In genomic region chr13:107421951-107422350, GRCh38 we compare ENCODE assay signal across 28 cellular contexts.
DNase-seq lines count a peak whose midpoint lies in the region; ATAC-seq and TF ChIP-seq lines count a peak whose summit lies in the region.
"Had no signal": no experiment of that assay in that cellular context is flagged by ENCODE, and none has a peak within 500 bp of the region (broad histone marks: within the 10 kb centered on the region; RNA-seq: fewer than 3 reads in every experiment).

No MANE protein-coding gene starts in this region.

- in situ Hi-C loops in mammary epithelial cell (cut with MboI; ENCODE audit: low sequenced_read_pairs in 2 of 2) = no loop called here

- dilution Hi-C loops in mammary epithelial cell (cut with HindIII; ENCODE audit: low sequenced_read_pairs) = no loop called here

- CTCF ChIA-PET in mammary epithelial cell (lab: Charles Lee; ENCODE audit: low non-redundant PET) = no interaction called here

- no peaks in the 10 kb centered on the region for H3K27me3 ChIP-seq in MG63
- no peaks in the 10 kb centered on the region for H3K27me3 ChIP-seq in adipocyte (replicated peaks; ENCODE audit: control insufficient read depth, insufficient read depth, low read length)
- H3K27me3 ChIP-seq in mammary epithelial cell (ENCODE audit: insufficient read depth, low read length) = no peaks in the 10 kb centered on the region
- H3K27me3 ChIP-seq: body of pancreas, upper lobe of left lung had no signal

- peaks cover 10% of the 10 kb centered on the region for H3K36me3 Mint-ChIP-seq in natural killer cell treated with Interleukin-12 subunit alpha and Interleukin-12 subunit beta and Interleukin-15 and Interleukin-18, amount 100 ng/mL, for 72 hours
- H3K36me3 Mint-ChIP-seq: CD4-positive, alpha-beta memory T cell; naive B cell had no signal

- no peak overlapping the region for H3K27ac ChIP-seq in mammary epithelial cell (ENCODE audit: insufficient read depth, low read depth, low read length)
- H3K27ac ChIP-seq: body of pancreas, upper lobe of left lung had no signal

- H3K9ac ChIP-seq in adipocyte (ENCODE audit: low read length) (no peak overlapping the region), mammary epithelial cell (ENCODE audit: insufficient read depth, low read length) (no peak overlapping the region)

- no peak overlapping the region for H2AFZ ChIP-seq in mammary epithelial cell (ENCODE audit: low read depth, low read length)

- no peaks in the 10 kb centered on the region for H3K27me3 Mint-ChIP-seq in natural killer cell treated with Interleukin-12 subunit alpha and Interleukin-12 subunit beta and Interleukin-15 and Interleukin-18, amount 100 ng/mL, for 72 hours
- H3K27me3 Mint-ChIP-seq: activated B cell treated with CpG ODN at 0.5 μM for 24 hours; activated T-helper 17 cell treated with anti-CD3 and anti-CD28 coated beads, Interleukin-2, amount 50 U/mL, for 72 hours; CD4-positive, alpha-beta memory T cell; naive B cell had no signal

- H3K4me3 ChIP-seq in MG63 (peak overlapping the region; percentile 18; the same call in 1 of the 2 replicates), adipocyte (ENCODE audit: low read length) (no peak overlapping the region), fibroblast of pulmonary artery (replicated peaks; ENCODE audit: low read depth, low read length) (no peak overlapping the region), mammary epithelial cell (replicated peaks in 1 of 3; ENCODE audit: insufficient read depth in 1 of 3, low read depth in 2 of 3, low read length in 3 of 3) (no peak overlapping the region)
- H3K4me3 ChIP-seq: body of pancreas, upper lobe of left lung had no signal

- peaks cover 26 to 30% of the 10 kb centered on the region in 2 donors for H3K4me1 Mint-ChIP-seq in natural killer cell treated with Interleukin-12 subunit alpha and Interleukin-12 subunit beta and Interleukin-15 and Interleukin-18, amount 100 ng/mL, for 72 hours (ENCODE audit: low read depth in 2 of 2)
- H3K4me1 Mint-ChIP-seq: activated B cell treated with CpG ODN at 0.5 μM for 24 hours; activated T-helper 17 cell treated with anti-CD3 and anti-CD28 coated beads, Interleukin-2, amount 50 U/mL, for 72 hours; CD4-positive, alpha-beta memory T cell; naive B cell had no signal

- TF ChIP-seq CTCF in fibroblast of pulmonary artery (IDR thresholded peaks at IDR 0.05; ENCODE audit: low read length, missing control alignments) (no peak), mammary epithelial cell (conservative IDR thresholded peaks at IDR 0.05 in 1 of 2, IDR thresholded peaks at IDR 0.05 in 1 of 2; ENCODE audit: extremely low read depth in 1 of 2, insufficient read depth in 1 of 2, low read depth in 1 of 2, low read length in 2 of 2) (no peak)

- no peaks in the 10 kb centered on the region for H4K20me1 ChIP-seq in mammary epithelial cell (ENCODE audit: insufficient read depth, low read length)

- H3K9me3 ChIP-seq in MG63 = no peaks in the 10 kb centered on the region
- no peaks in the 10 kb centered on the region for H3K9me3 ChIP-seq in adipocyte (ENCODE audit: control insufficient read depth, low read length)
- no peaks in the 10 kb centered on the region for H3K9me3 ChIP-seq in mammary epithelial cell (replicated peaks; ENCODE audit: insufficient read depth, low read length)
- H3K9me3 ChIP-seq: body of pancreas, upper lobe of left lung had no signal

- intact Hi-C loops in mammary epithelial cell (cut with micrococcal nuclease) = no loop called here

- peak overlapping the region; percentile 26 for H3K4me3 Mint-ChIP-seq in natural killer cell treated with Interleukin-12 subunit alpha and Interleukin-12 subunit beta and Interleukin-15 and Interleukin-18, amount 100 ng/mL, for 72 hours
- H3K4me3 Mint-ChIP-seq: activated B cell treated with CpG ODN at 0.5 μM for 24 hours; activated T-helper 17 cell treated with anti-CD3 and anti-CD28 coated beads, Interleukin-2, amount 50 U/mL, for 72 hours; CD4-positive, alpha-beta memory T cell; naive B cell had no signal

- 80% methylated on average over 1 of the region's 1 CpG for WGBS in mammary epithelial cell (ENCODE audit: low coverage, missing lambda C conversion rate)

- peak overlapping the region in 1 of 2 donors; percentile 31 for H3K27ac Mint-ChIP-seq in natural killer cell treated with Interleukin-12 subunit alpha and Interleukin-12 subunit beta and Interleukin-15 and Interleukin-18, amount 100 ng/mL, for 72 hours
- H3K27ac Mint-ChIP-seq: activated B cell treated with CpG ODN at 0.5 μM for 24 hours; activated naive CD4-positive, alpha-beta T cell treated with anti-CD3 and anti-CD28 coated beads, Interleukin-2, amount 50 U/mL, for 72 hours; activated T-helper 17 cell treated with anti-CD3 and anti-CD28 coated beads, Interleukin-2, amount 50 U/mL, for 72 hours; CD4-positive, alpha-beta memory T cell; naive B cell had no signal

- peaks cover 7% of the 10 kb centered on the region for H3K9me3 Mint-ChIP-seq in natural killer cell treated with Interleukin-12 subunit alpha and Interleukin-12 subunit beta and Interleukin-15 and Interleukin-18, amount 100 ng/mL, for 72 hours

- ATAC-seq in natural killer cell treated with Interleukin-12 subunit alpha and Interleukin-12 subunit beta and Interleukin-15 and Interleukin-18, amount 100 ng/mL, for 72 hours = no peak
- no peak for ATAC-seq in HG03196 (IDR thresholded peaks at IDR 0.05; ENCODE audit: unreplicated experiment)
- ATAC-seq: activated naive CD4-positive, alpha-beta T cell treated with anti-CD3 and anti-CD28 coated beads, Interleukin-2, amount 50 U/mL, for 72 hours; activated T-helper 17 cell treated with anti-CD3 and anti-CD28 coated beads, Interleukin-2, amount 50 U/mL, for 72 hours; body of pancreas; esophagus mucosa had no signal

- DNase-seq in MG63 (no peak), adipocyte (ENCODE audit: low read depth) (peak; percentile 63), fibroblast of pulmonary artery (ENCODE audit: low read depth) (peak; percentile 17), SW 1271 (lab: John Stamatoyannopoulos, UW) (no peak), islet precursor cell (no peak), mammary epithelial cell (no peak)
- no peak for DNase-seq in natural killer cell treated with Interleukin-12 subunit alpha and Interleukin-12 subunit beta and Interleukin-15 and Interleukin-18, amount 100 ng/mL, for 72 hours (ENCODE audit: low spot score)
- DNase-seq: activated B cell treated with CpG ODN at 0.5 μM for 24 hours; activated CD8-positive, alpha-beta memory T cell treated with anti-CD3 and anti-CD28 coated beads, Interleukin-2, amount 50 U/mL, for 4 hours; body of pancreas; CD4-positive, alpha-beta memory T cell; DMS153; effector memory CD4-positive, alpha-beta T cell; glutamatergic neuron; H7; naive B cell; NCI-H2029; NCI-H2227 treated with DMSO at 0.1 percent for 48 hours; NCI-H748 treated with DMSO at 0.1 percent for 48 hours; retina; small intestine; substantia nigra; T1000; upper lobe of left lung had no signal

- H3K36me3 ChIP-seq in MG63 (no peaks in the 10 kb centered on the region), adipocyte (ENCODE audit: control insufficient read depth, insufficient read depth, low read length, severe bottlenecking) (no peaks in the 10 kb centered on the region), mammary epithelial cell (ENCODE audit: insufficient read depth, low read length) (no peaks in the 10 kb centered on the region)
- H3K36me3 ChIP-seq: upper lobe of left lung had no signal

- no peak overlapping the region for H3K4me2 ChIP-seq in mammary epithelial cell (ENCODE audit: insufficient read depth, low read depth, low read length)

- H3K79me2 ChIP-seq in mammary epithelial cell (ENCODE audit: insufficient read depth, low read length) = no peaks in the 10 kb centered on the region

- BruUV-seq in mammary epithelial cell (replicated peaks; lab: Mats Ljungman, UMichigan) = no TSS peak

- no peaks in the 10 kb centered on the region for H3K4me1 ChIP-seq in adipocyte (ENCODE audit: control insufficient read depth, insufficient read depth, low read length)
- no peaks in the 10 kb centered on the region for H3K4me1 ChIP-seq in mammary epithelial cell (ENCODE audit: insufficient read depth, low read length)
- H3K4me1 ChIP-seq: body of pancreas, upper lobe of left lung had no signal

Comparison
In these comparisons a context has a peak if more than half of its experiments do, and no peak if none do; other contexts are left out.
1. DNase-seq: peak in adipocyte (single experiment) and fibroblast of pulmonary artery (single experiment); none in MG63 (single experiment), natural killer cell treated with Interleukin-12 subunit alpha and Interleukin-12 subunit beta and Interleukin-15 and Interleukin-18, amount 100 ng/mL, for 72 hours (single experiment), SW 1271 (0 of 2), islet precursor cell (single experiment) and mammary epithelial cell (single experiment).